In genomic region chr22:37827056-37827455, GRCh38 we compare ENCODE assay signal across 19 cellular contexts. TPM values are rescaled to one million over a fixed set of nuclear protein-coding genes. Genes with fewer than 3 reads are reported as not detected.
DNase-seq lines count a peak whose midpoint lies in the region; ATAC-seq and TF ChIP-seq lines count a peak whose summit lies in the region.
"Had no signal": no experiment of that assay in that cellular context is flagged by ENCODE, and none has a peak within 500 bp of the region (broad histone marks: within the 10 kb centered on the region; RNA-seq: fewer than 3 reads in every experiment).

No MANE protein-coding gene starts in this region.

- DNase-seq in NCI-H1105 treated with DMSO at 0.1 percent for 48 hours (lab: John Stamatoyannopoulos, UW) (peak; percentile 39), NCI-H1105 (lab: John Stamatoyannopoulos, UW) (no peak), coronary artery (ENCODE audit: low spot score) (no peak), myocyte (ENCODE audit: low read depth) (peak; percentile 33), thoracic aorta (ENCODE audit: low spot score) (no peak), HT-29 (ENCODE audit: low spot score) (no peak)
- DNase-seq: 8988T; activated CD4-positive, alpha-beta T cell treated with anti-CD3 and anti-CD28 coated beads for 4 hours; activated T-cell treated with anti-CD3 and anti-CD28 coated beads, Interleukin-2, amount 50 U/mL, for 4 hours; effector CD4-positive, alpha-beta T cell; IMR-90; islet precursor cell; NCI-H526; stimulated activated CD4-positive, alpha-beta T cell treated with anti-CD3 and anti-CD28 coated beads, Interleukin-4, amount 100 ng/mL, for 1 hour; T-helper 2 cell had no signal

- peaks cover 4 to 17% of the 10 kb centered on the region in 2 donors for H3K4me1 ChIP-seq in thoracic aorta (ENCODE audit: control insufficient read depth in 1 of 2, low read depth in 2 of 2)
- H3K4me1 ChIP-seq: adrenal gland had no signal

- TF ChIP-seq CTCF in coronary artery (IDR thresholded peaks at IDR 0.05): no peak
- no peak for TF ChIP-seq CTCF in thoracic aorta (IDR thresholded peaks at IDR 0.05)

- H3K4me3 ChIP-seq in coronary artery (no peak overlapping the region), thoracic aorta (no peak overlapping the region)
- H3K4me3 ChIP-seq: adrenal gland had no signal

- no peaks in the 10 kb centered on the region for H3K27me3 ChIP-seq in thoracic aorta (replicated peaks; ENCODE audit: insufficient read depth)
- H3K27me3 ChIP-seq: adrenal gland had no signal

- ATAC-seq in thoracic aorta (ENCODE audit: insufficient number of reproducible peaks, low FRiP score, low read depth) (no peak), HG02870 (IDR thresholded peaks at IDR 0.05; ENCODE audit: unreplicated experiment) (no peak), GM19395 (IDR thresholded peaks at IDR 0.05; ENCODE audit: unreplicated experiment) (no peak)
- ATAC-seq: activated T-cell treated with anti-CD3 and anti-CD28 coated beads, Interleukin-2, amount 50 U/mL, for 4 hours had no signal

- peaks cover 22% of the 10 kb centered on the region for H3K36me3 ChIP-seq in thoracic aorta

- H3K27ac ChIP-seq in coronary artery (peak overlapping the region; percentile 16 to 47), thoracic aorta (peak overlapping the region; percentile 1 to 45)
- H3K27ac ChIP-seq: adrenal gland had no signal

- H3K9me3 ChIP-seq in thoracic aorta: no peaks in the 10 kb centered on the region
- H3K9me3 ChIP-seq: adrenal gland had no signal

RNA-seq across cellular contexts. Expression of gene GALR3, which starts 3.9 kb away (rescaled TPM):
- total RNA-seq in myocyte: 0.24 TPM in 1 of 2 replicates, not detected in the other
- polyA plus RNA-seq in myocyte (2012): not detected
- not detected for total RNA-seq in thoracic aorta
- total RNA-seq in HT-29 (2014; rRNA removed; shearing (Covaris generic)): not detected in 2 replicates
- total RNA-seq: activated T-cell treated with anti-CD3 and anti-CD28 coated beads, Interleukin-2, amount 50 U/mL, for 4 hours; IMR-90; RPMI7951 had no signal
- polyA plus RNA-seq: adrenal gland, IMR-90 had no signal

RNA-seq across cellular contexts. Expression of gene ANKRD54, which starts 17.1 kb away (rescaled TPM):
- total RNA-seq in myocyte (40.8 and 45.9 TPM in 2 replicates), thoracic aorta (10 to 100 TPM; 33.0 to 45.1 TPM)
- 28.1 TPM for polyA plus RNA-seq in myocyte (2012)
- 17.8 and 19.6 TPM in 2 replicates for total RNA-seq in HT-29 (2014; rRNA removed; shearing (Covaris generic))

RNA-seq across cellular contexts. Expression of gene GCAT, which starts 19.3 kb away (rescaled TPM):
- 55.5 and 65.0 TPM in 2 replicates for total RNA-seq in myocyte
- polyA plus RNA-seq in myocyte (2012): 18.0 TPM
- total RNA-seq in thoracic aorta: 10 to 100 TPM in 1 of 2 donors, 1 to 10 TPM in 1; 3.9 to 42.5 TPM
- 23.5 and 29.6 TPM in 2 replicates for total RNA-seq in HT-29 (2014; rRNA removed; shearing (Covaris generic))

RNA-seq across cellular contexts. Expression of gene EIF3L, which starts 22.2 kb away (rescaled TPM):
- total RNA-seq in myocyte (415 and 450 TPM in 2 replicates), thoracic aorta (100 to 1,000 TPM; 224 to 226 TPM)
- 540 TPM for polyA plus RNA-seq in myocyte (2012)
- 219 and 230 TPM in 2 replicates for total RNA-seq in HT-29 (2014; rRNA removed; shearing (Covaris generic))

Comparison
In these comparisons a context has a peak if more than half of its experiments do, and no peak if none do; other contexts are left out.
1. DNase-seq: peak in NCI-H1105 treated with DMSO at 0.1 percent for 48 hours (single experiment) and myocyte (single experiment); none in NCI-H1105 (single experiment), coronary artery (single experiment), thoracic aorta (single experiment) and HT-29 (single experiment).